ENCODE assay signal across 1 cellular context in genomic region chr14:74735113-74735512, GRCh38.
TF ChIP-seq lines count a peak whose summit lies in the region.

No MANE protein-coding gene starts in this region.

TF ChIP-seq in K562, 482 proteins besides CTCF, POLR2A, EP300 and RAD21 (continues in another document):
- TF ChIP-seq ELK3 (CRISPR knock-in tag; IDR thresholded peaks at IDR 0.05) (no peak), POLR2B (IDR thresholded peaks at IDR 0.05; ENCODE audit: low read depth, partially characterized antibody) (no peak), TFAM (CRISPR knock-in tag; conservative IDR thresholded peaks at IDR 0.05) (no peak), FOXM1 (IDR thresholded peaks at IDR 0.05; ENCODE audit: low read depth) (peak; percentile 89), FOXM1 (CRISPR knock-in tag; IDR thresholded peaks at IDR 0.05; ENCODE audit: low read depth) (no peak), ZNF3 (CRISPR knock-in tag; IDR thresholded peaks at IDR 0.05) (no peak), MTF1 (CRISPR knock-in tag; IDR thresholded peaks at IDR 0.05; ENCODE audit: borderline replicate concordance) (no peak), CBFA2T3 (IDR thresholded peaks at IDR 0.05) (peak; percentile 88), NCOA4 (IDR thresholded peaks at IDR 0.05; ENCODE audit: partially characterized antibody) (no peak), RHOXF2B (CRISPR knock-in tag; conservative IDR thresholded peaks at IDR 0.05) (no peak), MYC (IDR thresholded peaks at IDR 0.05; ENCODE audit: low read depth, low read length) (no peak), MYC (CRISPR knock-in tag; IDR thresholded peaks at IDR 0.05; ENCODE audit: borderline replicate concordance, low read depth) (no peak), NEUROD1 (IDR thresholded peaks at IDR 0.05; ENCODE audit: borderline replicate concordance, low read depth, low read length, partially characterized antibody) (no peak), FOXA3 (CRISPR knock-in tag; conservative IDR thresholded peaks at IDR 0.05 in 1 of 2, IDR thresholded peaks at IDR 0.05 in 1 of 2) (peak; percentile 98 to 99), ZBTB8A (IDR thresholded peaks at IDR 0.05; ENCODE audit: partially characterized antibody) (no peak), ZNF175 (CRISPR knock-in tag; IDR thresholded peaks at IDR 0.05; ENCODE audit: low read depth) (0 out of 2 replicates have a peak, but pooled peaks have one; percentile 19), PKNOX1 (IDR thresholded peaks at IDR 0.05) (no peak; the same call in 1 of the 2 replicates), FUS (optimal IDR thresholded peaks at IDR 0.05; ENCODE audit: low read depth, low read length) (no peak), DMBX1 (CRISPR knock-in tag; IDR thresholded peaks at IDR 0.05; ENCODE audit: borderline replicate concordance) (no peak), CSDE1 (IDR thresholded peaks at IDR 0.05) (no peak), ZNF347 (CRISPR knock-in tag; IDR thresholded peaks at IDR 0.05; ENCODE audit: low read depth) (no peak), ZMIZ1 (IDR thresholded peaks at IDR 0.05; ENCODE audit: low read depth in 2 of 2, low read length in 2 of 2) (0 out of 4 replicates have a peak, but pooled peaks of 1 of the 2 experiments have one; percentile 48), RB1 (IDR thresholded peaks at IDR 0.05; ENCODE audit: low read depth) (no peak), RBM17 (IDR thresholded peaks at IDR 0.05; ENCODE audit: borderline replicate concordance, low read depth, low read length) (no peak), STAG1 (CRISPR knock-in tag; IDR thresholded peaks at IDR 0.05; ENCODE audit: borderline replicate concordance) (no peak), CXXC5 (CRISPR knock-in tag; IDR thresholded peaks at IDR 0.05) (peak; percentile 80), BRD9 (IDR thresholded peaks at IDR 0.05; ENCODE audit: low read depth, partially characterized antibody) (no peak), MECOM (CRISPR knock-in tag; IDR thresholded peaks at IDR 0.05) (no peak), ZNF668 (CRISPR knock-in tag; IDR thresholded peaks at IDR 0.05) (no peak), ZBTB33 (CRISPR knock-in tag; IDR thresholded peaks at IDR 0.05) (no peak), ARNT (IDR thresholded peaks at IDR 0.05) (0 out of 4 replicates have a peak, but pooled peaks of 1 of the 2 experiments have one; percentile 55), RFX5 (IDR thresholded peaks at IDR 0.05; ENCODE audit: low read depth, low read length) (no peak), MTA3 (IDR thresholded peaks at IDR 0.05; ENCODE audit: borderline replicate concordance) (no peak), MYBL2 (IDR thresholded peaks at IDR 0.05; ENCODE audit: low read depth) (peak; percentile 60; the same call in 1 of the 2 replicates), MYBL2 (CRISPR knock-in tag; IDR thresholded peaks at IDR 0.05; ENCODE audit: borderline replicate concordance) (no peak), NCOR1 (IDR thresholded peaks at IDR 0.05) (peak; percentile 87), POLR2AphosphoS2 (IDR thresholded peaks at IDR 0.05; ENCODE audit: low read length) (no peak), LEF1 (IDR thresholded peaks at IDR 0.05) (peak; percentile 75; the same call in 1 of the 2 replicates), STAT5A (IDR thresholded peaks at IDR 0.05; ENCODE audit: borderline replicate concordance, low read length) (peak; percentile 90), TAL1 (IDR thresholded peaks at IDR 0.05) (peak; percentile 89), SOX6 (IDR thresholded peaks at IDR 0.05) (peak; percentile 82), ZNF12 (CRISPR knock-in tag; IDR thresholded peaks at IDR 0.05) (no peak), ZNF318 (IDR thresholded peaks at IDR 0.05; ENCODE audit: borderline replicate concordance in 1 of 2, low read depth in 1 of 2) (0 out of 4 replicates have a peak, but pooled peaks of 1 of the 2 experiments have one; percentile 47), AFF1 (IDR thresholded peaks at IDR 0.05; ENCODE audit: low read depth in 1 of 2, partially characterized antibody in 2 of 2) (peak in 1 of 2 experiments; percentile 38), RCOR1 (IDR thresholded peaks at IDR 0.05; ENCODE audit: borderline replicate concordance in 1 of 2, low read depth in 2 of 2, low read length in 2 of 2) (peak; percentile 56 to 97; a peak in 3 of 4 replicates), CHD2 (IDR thresholded peaks at IDR 0.05; ENCODE audit: low read depth, low read length) (no peak), NFATC3 (IDR thresholded peaks at IDR 0.05) (no peak)
